23 cellular contexts compared by ENCODE assay signal in the genomic region with DNA sequence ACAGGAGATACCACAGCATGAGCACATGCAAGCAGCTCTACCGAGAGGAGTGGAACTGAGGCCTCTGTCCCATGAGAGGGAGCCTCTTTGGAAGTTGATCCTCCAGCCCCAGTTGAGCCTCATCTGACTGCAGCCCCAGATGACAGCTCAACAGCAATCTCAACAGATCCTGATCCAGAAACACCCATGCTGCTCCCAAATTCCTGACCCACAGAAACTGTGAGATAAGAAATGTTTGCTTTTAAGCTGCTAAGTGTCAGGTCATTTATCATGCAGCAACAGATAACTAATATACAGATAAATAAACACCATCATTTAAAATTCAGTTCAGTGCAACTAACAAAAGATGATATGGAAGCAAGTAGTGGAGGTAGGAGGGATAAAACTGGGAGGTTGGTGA. TPM values are rescaled to one million over a fixed set of nuclear protein-coding genes. Genes with fewer than 3 reads are reported as not detected.
DNase-seq lines count a peak whose midpoint lies in the region; ATAC-seq, FAIRE-seq and TF ChIP-seq lines count a peak whose summit lies in the region.
"Had no signal": no experiment of that assay in that cellular context is flagged by ENCODE, and none has a peak within 500 bp of the region (broad histone marks: within the 10 kb centered on the region; RNA-seq: fewer than 3 reads in every experiment).

No MANE protein-coding gene starts in this region.

- BruUV-seq in Caco-2 (replicated peaks; lab: Mats Ljungman, UMichigan) (no TSS peak), HepG2 (replicated peaks; lab: Mats Ljungman, UMichigan) (no TSS peak)

- H2BK5ac ChIP-seq in mesendoderm (ENCODE audit: low read length): no peak overlapping the region
- no peak overlapping the region for H2BK5ac ChIP-seq in H9 (ENCODE audit: insufficient read length, low read length)

- H3K27me3 Mint-ChIP-seq in Caco-2 (ENCODE audit: insufficient read depth, unreplicated experiment): no peaks in the 10 kb centered on the region
- H3K27me3 Mint-ChIP-seq in progenitor cell of endocrine pancreas: no peaks in the 10 kb centered on the region
- H3K27me3 Mint-ChIP-seq in activated CD8-positive, alpha-beta T cell treated with anti-CD3 and anti-CD28 coated beads for 36 hours: peaks cover 1% of the 10 kb centered on the region
- peaks cover 13% of the 10 kb centered on the region for H3K27me3 Mint-ChIP-seq in H9 (ENCODE audit: low read depth)
- H3K27me3 Mint-ChIP-seq: B cell had no signal

- no peaks in the 10 kb centered on the region for H3K9me3 Mint-ChIP-seq in Caco-2 (ENCODE audit: unreplicated experiment)
- H3K9me3 Mint-ChIP-seq in progenitor cell of endocrine pancreas (ENCODE audit: low read depth): peaks cover 2% of the 10 kb centered on the region
- no peaks in the 10 kb centered on the region for H3K9me3 Mint-ChIP-seq in activated CD8-positive, alpha-beta T cell treated with anti-CD3 and anti-CD28 coated beads for 36 hours
- no peaks in the 10 kb centered on the region; a peak in 1 of 5 replicates for H3K9me3 Mint-ChIP-seq in H9
- H3K9me3 Mint-ChIP-seq: CD4-positive, CD25-positive, alpha-beta regulatory T cell; CD8-positive, alpha-beta T cell; HFFc6 had no signal

- H4K91ac ChIP-seq in H9 (ENCODE audit: insufficient read length, low read depth, low read length): no peak overlapping the region

- H3K4ac ChIP-seq in mesendoderm (ENCODE audit: low read depth, low read length) (no peak overlapping the region), H9 (ENCODE audit: low read depth, low read length) (no peak overlapping the region)

- FAIRE-seq in HTR-8/SVneo (lab: Jason Lieb, UNC): peak; percentile 63
- no peak for FAIRE-seq in HepG2 (lab: Jason Lieb, UNC)
- FAIRE-seq: A204.1, D721Med, GM12892, H1 had no signal

- peak; percentile 54 to 69 for DNase-seq in Caco-2
- DNase-seq in HTR-8/SVneo (ENCODE audit: insufficient read length, low spot score): no peak
- peak; percentile 32 for DNase-seq in mesendoderm
- DNase-seq in progenitor cell of endocrine pancreas (ENCODE audit: low spot score, unreplicated experiment): no peak
- no peak for DNase-seq in activated CD8-positive, alpha-beta T cell treated with anti-CD3 and anti-CD28 coated beads for 36 hours
- no peak for DNase-seq in DMS 273 treated with DMSO at 0.1 percent for 48 hours (lab: John Stamatoyannopoulos, UW)
- DNase-seq in HepG2 (ENCODE audit: low spot score): no peak
- DNase-seq in H9: no peak
- DNase-seq: CD4-positive, CD25-positive, alpha-beta regulatory T cell; CD8-positive, alpha-beta T cell; DMS53; DMS79 treated with DMSO at 0.1 percent for 48 hours; H7; HFFc6 had no signal

- H3K23ac ChIP-seq in mesendoderm (ENCODE audit: low read length) (no peak overlapping the region), H9 (ENCODE audit: insufficient read length, low read depth, low read length) (no peak overlapping the region)

- H3K79me2 ChIP-seq in mesendoderm (ENCODE audit: control insufficient read depth, insufficient read depth, low read length) (no peaks in the 10 kb centered on the region), HepG2 (ENCODE audit: insufficient read depth, low read length) (peaks cover 1% of the 10 kb centered on the region), H9 (ENCODE audit: insufficient read depth, low read length) (no peaks in the 10 kb centered on the region)

- H3K4me3 Mint-ChIP-seq in Caco-2 (ENCODE audit: unreplicated experiment) (no peak overlapping the region), progenitor cell of endocrine pancreas (ENCODE audit: low read depth) (no peak overlapping the region), H9 (no peak overlapping the region)
- H3K4me3 Mint-ChIP-seq in activated CD8-positive, alpha-beta T cell treated with anti-CD3 and anti-CD28 coated beads for 36 hours: no peak overlapping the region
- H3K4me3 Mint-ChIP-seq: B cell; CD8-positive, alpha-beta T cell; HFFc6 had no signal

- intact Hi-C loops in Caco-2 (cut with micrococcal nuclease; ENCODE audit: unreplicated experiment) (no loop called here), HepG2 (cut with micrococcal nuclease; ENCODE audit: unreplicated experiment) (no loop called here)
- intact Hi-C loops in activated CD8-positive, alpha-beta T cell treated with anti-CD3 and anti-CD28 coated beads for 36 hours (cut with micrococcal nuclease): no loop called here

- TF ChIP-seq EP300 in HepG2 (IDR thresholded peaks at IDR 0.05; ENCODE audit: low read depth in 2 of 2, low read length in 2 of 2) (no peak), HepG2 (CRISPR knock-in tag; IDR thresholded peaks at IDR 0.05; ENCODE audit: borderline replicate concordance) (no peak)

- H3T11ph ChIP-seq in H9 (ENCODE audit: low read length): no peak overlapping the region

- no peak overlapping the region for H4K8ac ChIP-seq in mesendoderm (ENCODE audit: low read depth, low read length)
- no peak overlapping the region for H4K8ac ChIP-seq in H9 (replicated peaks; ENCODE audit: insufficient read length, low read depth, low read length)

- H2BK12ac ChIP-seq in H9 (ENCODE audit: insufficient read length, low read depth, low read length): no peak overlapping the region

- H3K4me1 ChIP-seq in Caco-2 (peaks cover 23% of the 10 kb centered on the region), mesendoderm (ENCODE audit: control insufficient read depth, low read depth, low read length) (no peaks in the 10 kb centered on the region), HepG2 (ENCODE audit: insufficient read depth, low read length) (peaks cover 25% of the 10 kb centered on the region), H9 (ENCODE audit: insufficient read depth, low read length) (no peaks in the 10 kb centered on the region)

- H3K27ac ChIP-seq in mesendoderm (ENCODE audit: low read depth, low read length): no peak overlapping the region
- no peak overlapping the region for H3K27ac ChIP-seq in HepG2 (ENCODE audit: extremely low read length, insufficient read depth, low read length)
- no peak overlapping the region for H3K27ac ChIP-seq in H9 (ENCODE audit: insufficient read length, low read depth, low read length)
- H3K27ac ChIP-seq: 22Rv1, BLaER1, C4-2B had no signal

- no peak overlapping the region for H3K4me2 ChIP-seq in mesendoderm (ENCODE audit: low read length)
- no peak overlapping the region for H3K4me2 ChIP-seq in HepG2 (ENCODE audit: low read depth, low read length)
- no peak overlapping the region for H3K4me2 ChIP-seq in H9 (ENCODE audit: insufficient read depth, insufficient read length, low read length)
- H3K4me2 ChIP-seq: BLaER1 had no signal

- in situ Hi-C loops in HepG2 (cut with HindIII; ENCODE audit: extremely low pct_ligation_motif_present, low pct_unique_long_range_greater_than_20kb): no loop called here

- TF ChIP-seq CTCF in Caco-2 (IDR thresholded peaks at IDR 0.05; ENCODE audit: insufficient read depth in 1 of 2, low read depth in 1 of 2, low read length in 1 of 2, severe bottlenecking in 1 of 2, unreplicated experiment in 1 of 2): no peak
- no peak for TF ChIP-seq CTCF in progenitor cell of endocrine pancreas (IDR thresholded peaks at IDR 0.05; ENCODE audit: unreplicated experiment)
- TF ChIP-seq CTCF in activated CD8-positive, alpha-beta T cell treated with anti-CD3 and anti-CD28 coated beads for 36 hours (IDR thresholded peaks at IDR 0.05): no peak
- no peak for TF ChIP-seq CTCF in HepG2 (CRISPR knock-in tag; IDR thresholded peaks at IDR 0.05)
- no peak for TF ChIP-seq CTCF in H9 (conservative IDR thresholded peaks at IDR 0.05)

- no peak overlapping the region for H3K56ac ChIP-seq in mesendoderm (ENCODE audit: low read length)
- H3K56ac ChIP-seq in H9 (ENCODE audit: insufficient read length, low read depth, low read length): no peak overlapping the region

- no peak overlapping the region for H2BK120ac ChIP-seq in mesendoderm (ENCODE audit: low read depth, low read length)
- H2BK120ac ChIP-seq in H9 (ENCODE audit: low read depth, low read length, poor library complexity, severe bottlenecking): no peak overlapping the region

- H3K23me2 ChIP-seq in H9 (ENCODE audit: insufficient read length, low read depth, low read length, poor library complexity, severe bottlenecking): no peaks in the 10 kb centered on the region

- H2AK5ac ChIP-seq in mesendoderm (ENCODE audit: low read length) (no peak overlapping the region), H9 (ENCODE audit: insufficient read length, low read length) (no peak overlapping the region)

- H3K36me3 Mint-ChIP-seq in Caco-2 (ENCODE audit: insufficient read depth, unreplicated experiment): no peaks in the 10 kb centered on the region
- no peaks in the 10 kb centered on the region for H3K36me3 Mint-ChIP-seq in progenitor cell of endocrine pancreas (ENCODE audit: insufficient read depth)
- no peaks in the 10 kb centered on the region for H3K36me3 Mint-ChIP-seq in activated CD8-positive, alpha-beta T cell treated with anti-CD3 and anti-CD28 coated beads for 36 hours (ENCODE audit: low read depth)
- no peaks in the 10 kb centered on the region; a peak in 2 of 7 replicates for H3K36me3 Mint-ChIP-seq in H9 (ENCODE audit: insufficient read depth in 1 of 3, low read depth in 3 of 3)

- peak overlapping the region; percentile 49 for H3K27ac Mint-ChIP-seq in Caco-2 (ENCODE audit: unreplicated experiment)
- H3K27ac Mint-ChIP-seq in progenitor cell of endocrine pancreas: peak overlapping the region; percentile 50
- H3K27ac Mint-ChIP-seq in activated CD8-positive, alpha-beta T cell treated with anti-CD3 and anti-CD28 coated beads for 36 hours: no peak overlapping the region
- no peak overlapping the region for H3K27ac Mint-ChIP-seq in H9
- H3K27ac Mint-ChIP-seq: B cell; CD8-positive, alpha-beta T cell; HFFc6 had no signal

- no peak for ATAC-seq in activated CD8-positive, alpha-beta T cell treated with anti-CD3 and anti-CD28 coated beads for 36 hours
- ATAC-seq in HepG2: no peak
- ATAC-seq: CD8-positive, alpha-beta T cell; HCT116 had no signal

- H2AFZ ChIP-seq in HepG2 (ENCODE audit: low read length): no peak overlapping the region
- no peak overlapping the region for H2AFZ ChIP-seq in H9 (ENCODE audit: low read length)

- H3K14ac ChIP-seq in H9 (ENCODE audit: insufficient read depth, low read length): no peak overlapping the region

- TF ChIP-seq RAD21 in HepG2 (CRISPR knock-in tag; IDR thresholded peaks at IDR 0.05): no peak

- no peaks in the 10 kb centered on the region for H3K9me3 ChIP-seq in Caco-2
- no peaks in the 10 kb centered on the region for H3K9me3 ChIP-seq in HepG2 (ENCODE audit: low read length)
- no peaks in the 10 kb centered on the region for H3K9me3 ChIP-seq in H9 (ENCODE audit: control insufficient read depth, low read depth, low read length)
- H3K9me3 ChIP-seq: BLaER1 had no signal

- no peak overlapping the region for H3K18ac ChIP-seq in mesendoderm (ENCODE audit: low read length)
- H3K18ac ChIP-seq in H9 (ENCODE audit: insufficient read length, low read depth, low read length): no peak overlapping the region

- H3K27me3 ChIP-seq in Caco-2 (replicated peaks; ENCODE audit: control insufficient read depth, insufficient read depth, low read length): no peaks in the 10 kb centered on the region
- H3K27me3 ChIP-seq in mesendoderm (ENCODE audit: insufficient read depth, low read length, poor library complexity): no peaks in the 10 kb centered on the region
- H3K27me3 ChIP-seq in HepG2 (ENCODE audit: control insufficient read depth in 1 of 2, insufficient read depth in 2 of 2, low read length in 2 of 2): peaks cover 2 to 8% of the 10 kb centered on the region in 2 experiments; a peak in 2 of 5 replicates
- no peaks in the 10 kb centered on the region for H3K27me3 ChIP-seq in H9 (ENCODE audit: insufficient read depth, low read length)
- H3K27me3 ChIP-seq: BLaER1 had no signal

- H2BK15ac ChIP-seq in mesendoderm (replicated peaks; ENCODE audit: low read depth) (no peak overlapping the region), H9 (ENCODE audit: low read depth, low read length) (no peak overlapping the region)

- H3K4me3 ChIP-seq in Caco-2 (ENCODE audit: low read depth, low read length) (no peak overlapping the region), mesendoderm (ENCODE audit: low read length) (no peak overlapping the region), HepG2 (replicated peaks in 1 of 3; ENCODE audit: insufficient read depth in 1 of 3, low read depth in 2 of 3, low read length in 3 of 3) (no peak overlapping the region)
- H3K4me3 ChIP-seq: BLaER1 had no signal

- no peak for TF ChIP-seq POLR2A in HepG2 (IDR thresholded peaks at IDR 0.05; ENCODE audit: insufficient read depth in 1 of 2, low read depth in 2 of 2, low read length in 2 of 2)

- no peak overlapping the region for H2BK20ac ChIP-seq in H9 (ENCODE audit: low read depth, low read length, poor library complexity, severe bottlenecking)

- H4K20me1 ChIP-seq in HepG2 (ENCODE audit: insufficient read depth, low read length): no peaks in the 10 kb centered on the region
- H4K20me1 ChIP-seq in H9 (ENCODE audit: control insufficient read depth, insufficient read depth, insufficient read length): no peaks in the 10 kb centered on the region
- H4K20me1 ChIP-seq: BLaER1 had no signal

- H4K5ac ChIP-seq in mesendoderm (ENCODE audit: low read length) (no peak overlapping the region), H9 (ENCODE audit: insufficient read length, low read depth, low read length) (no peak overlapping the region)

- H3K36me3 ChIP-seq in Caco-2 (ENCODE audit: control insufficient read depth, insufficient read depth, low read length): no peaks in the 10 kb centered on the region
- H3K36me3 ChIP-seq in mesendoderm (ENCODE audit: control insufficient read depth, insufficient read depth, low read length): no peaks in the 10 kb centered on the region
- H3K36me3 ChIP-seq in HepG2 (replicated peaks in 1 of 2; ENCODE audit: control insufficient read depth in 1 of 2, insufficient read depth in 2 of 2, low read length in 2 of 2): no peaks in the 10 kb centered on the region
- H3K36me3 ChIP-seq: BLaER1 had no signal

- H3K79me1 ChIP-seq in mesendoderm (ENCODE audit: low read length): no peaks in the 10 kb centered on the region
- H3K79me1 ChIP-seq in H9 (ENCODE audit: insufficient read depth, low read depth, low read length, poor library complexity, severe bottlenecking): no peaks in the 10 kb centered on the region

- WGBS in mesendoderm (ENCODE audit: extremely low coverage, insufficient coverage, low lambda C conversion rate): no CpG with 5 or more reads among the region's 1 CpG
- 10% methylated on average over 1 of the region's 1 CpG for WGBS in HepG2 (ENCODE audit: low lambda C conversion rate)
- WGBS in H9 (ENCODE audit: extremely low coverage, insufficient read length, low lambda C conversion rate): no CpG with 5 or more reads among the region's 1 CpG

- POLR2A ChIA-PET in Caco-2 (lab: Charles Lee) (no interaction called here), HepG2 (lab: Yijun Ruan, JAX) (no interaction called here)
- POLR2A ChIA-PET in activated CD8-positive, alpha-beta T cell treated with anti-CD3 and anti-CD28 coated beads for 36 hours (lab: Charles Lee): no interaction called here

- H3K4me1 Mint-ChIP-seq in Caco-2 (ENCODE audit: low read depth, unreplicated experiment) (peaks cover 24% of the 10 kb centered on the region), progenitor cell of endocrine pancreas (ENCODE audit: low read depth) (peaks cover 13% of the 10 kb centered on the region), H9 (peaks cover 5 to 8% of the 10 kb centered on the region in 2 experiments; a peak in 3 of 4 replicates)
- peaks cover 10% of the 10 kb centered on the region for H3K4me1 Mint-ChIP-seq in activated CD8-positive, alpha-beta T cell treated with anti-CD3 and anti-CD28 coated beads for 36 hours (ENCODE audit: low read depth)

- CTCF ChIA-PET in Caco-2 (lab: Charles Lee) (interaction anchor here (1.3 kb wide), 1 partner anchor 259 kb away, joined by 9 read pairs; no protein-coding TSS in a partner anchor), HepG2 (lab: Yijun Ruan, JAX; ENCODE audit: low intra/inter-chr PET ratio, low total read pairs) (no interaction called here)
- CTCF ChIA-PET in activated CD8-positive, alpha-beta T cell treated with anti-CD3 and anti-CD28 coated beads for 36 hours (lab: Charles Lee): interaction anchor here (1.1 to 1.5 kb wide), 2 partner anchors 10 to 201 kb away, joined by 3 read pairs; no protein-coding TSS in a partner anchor

- H3K9ac ChIP-seq in mesendoderm (ENCODE audit: low read length) (no peak overlapping the region), HepG2 (ENCODE audit: insufficient read depth, low read depth, low read length) (no peak overlapping the region), H9 (ENCODE audit: extremely low read depth, insufficient read length, low read length) (no peak overlapping the region)
- H3K9ac ChIP-seq: BLaER1 had no signal

RNA-seq across cellular contexts. Expression of a gene that starts 4.8 kb away (rescaled TPM):
- total RNA-seq in Caco-2 (2022): 78.8 and 83.2 TPM in 2 replicates
- polyA plus RNA-seq in mesendoderm (2013, experiment 1 of 2): 9.4 TPM
- polyA plus RNA-seq in mesendoderm (2013, experiment 2 of 2): 9.0 TPM
- 22.9 and 24.6 TPM in 2 replicates for total RNA-seq in progenitor cell of endocrine pancreas
- 10 to 100 TPM; 20.5 to 22.7 TPM for total RNA-seq in activated CD8-positive, alpha-beta T cell treated with anti-CD3 and anti-CD28 coated beads for 36 hours
- total RNA-seq in HepG2 (2016; rRNA removed; fragmentation: Illumina TruSeq; extraction: Trizol): 60.8 and 89.4 TPM in 2 replicates
- 12.9 and 14.8 TPM in 2 replicates for total RNA-seq in HepG2 (2016; cell fraction: cytosol; rRNA removed; fragmentation: Illumina TruSeq; extraction: Trizol; ENCODE audit: low read depth)
- 57.7 and 87.7 TPM in 2 replicates for total RNA-seq in HepG2 (2016; cell fraction: insoluble cytoplasmic fraction; rRNA removed; fragmentation: Illumina TruSeq; extraction: Trizol)
- total RNA-seq in HepG2 (2016; cell fraction: membrane; rRNA removed; fragmentation: Illumina TruSeq; extraction: Trizol): 22.8 and 23.2 TPM in 2 replicates
- 61.8 and 69.9 TPM in 2 replicates for total RNA-seq in HepG2 (2016; cell fraction: nucleus; rRNA removed; fragmentation: Illumina TruSeq; extraction: Trizol)
- polyA plus RNA-seq in HepG2 (2011; rRNA removed): 44.0 and 44.6 TPM in 2 replicates
- polyA plus RNA-seq in HepG2 (2011; cell fraction: cytosol; rRNA removed): 26.6 and 34.6 TPM in 2 replicates
- polyA plus RNA-seq in HepG2 (2011; cell fraction: nucleus; rRNA removed): 49.9 and 56.4 TPM in 2 replicates
- 42.2 and 43.8 TPM in 2 replicates for polyA plus RNA-seq in HepG2 (2012)
- 1.1 TPM in 2 replicates for polyA plus RNA-seq in HepG2 (2016; cell fraction: cytosol; fragmentation: Illumina TruSeq; extraction: Trizol; ENCODE audit: low read depth)
- polyA plus RNA-seq in HepG2 (2016; cell fraction: insoluble cytoplasmic fraction; fragmentation: Illumina TruSeq; extraction: Trizol; ENCODE audit: low read depth): 38.0 and 39.6 TPM in 2 replicates
- 3.0 and 3.5 TPM in 2 replicates for polyA plus RNA-seq in HepG2 (2016; cell fraction: membrane; fragmentation: Illumina TruSeq; extraction: Trizol; ENCODE audit: low read depth)
- 60.6 and 68.6 TPM in 2 replicates for polyA plus RNA-seq in HepG2 (2016; cell fraction: nucleus; fragmentation: Illumina TruSeq; extraction: Trizol; ENCODE audit: insufficient read depth, low read depth)
- polyA minus RNA-seq in HepG2 (2011; rRNA and poly(A)+ RNA removed; ENCODE audit: low replicate concordance): 69.3 and 130 TPM in 2 replicates
- 69.6 and 83.1 TPM in 2 replicates for polyA minus RNA-seq in HepG2 (2011; cell fraction: cytosol; rRNA and poly(A)+ RNA removed)
- polyA minus RNA-seq in HepG2 (2011; cell fraction: nucleus; rRNA and poly(A)+ RNA removed): 96.2 and 117 TPM in 2 replicates
- 16.6 and 16.7 TPM in 2 replicates for total RNA-seq in H9 (2021)

Comparison
In these comparisons a context has a peak if more than half of its experiments do, and no peak if none do; other contexts are left out.
1. DNase-seq: peak in Caco-2 (2 of 2) and mesendoderm (single experiment); none in HTR-8/SVneo (single experiment), progenitor cell of endocrine pancreas (single experiment), activated CD8-positive, alpha-beta T cell treated with anti-CD3 and anti-CD28 coated beads for 36 hours (single experiment), DMS 273 treated with DMSO at 0.1 percent for 48 hours (single experiment), HepG2 (single experiment) and H9 (single experiment).
2. H3K27ac Mint-ChIP-seq: peak in Caco-2 (single experiment) and progenitor cell of endocrine pancreas (single experiment); none in activated CD8-positive, alpha-beta T cell treated with anti-CD3 and anti-CD28 coated beads for 36 hours (single experiment) and H9 (0 of 3).